In genomic region chr18:61582205-61582710, GRCh38 we compare ENCODE assay signal across 8 cellular contexts.
DNase-seq lines count a peak whose midpoint lies in the region; ATAC-seq, FAIRE-seq and TF ChIP-seq lines count a peak whose summit lies in the region.

No MANE protein-coding gene starts in this region.

- TF ChIP-seq RAD21 in HepG2 (CRISPR knock-in tag; IDR thresholded peaks at IDR 0.05) = no peak

- ATAC-seq in HG03103 (IDR thresholded peaks at IDR 0.05; ENCODE audit: low read depth, unreplicated experiment) = peak; percentile 14
- ATAC-seq in HepG2 = no peak; the same call in 2 of the 3 replicates
- ATAC-seq in HG02588 (IDR thresholded peaks at IDR 0.05; ENCODE audit: unreplicated experiment) = no peak
- no peak for ATAC-seq in HG03442 (IDR thresholded peaks at IDR 0.05; ENCODE audit: unreplicated experiment)

- H3K9me3 ChIP-seq in HepG2 (ENCODE audit: low read length) (no peaks in the 10 kb centered on the region), thyroid gland (no peaks in the 10 kb centered on the region)

- H3K4me2 ChIP-seq in HepG2 (ENCODE audit: low read depth, low read length) = peak overlapping the region; percentile 64; the same call in 1 of the 2 replicates

- no peaks in the 10 kb centered on the region for H3K79me2 ChIP-seq in HepG2 (ENCODE audit: insufficient read depth, low read length)

- no peak for FAIRE-seq in bronchial epithelial cell (lab: Jason Lieb, UNC)
- no peak for FAIRE-seq in HepG2 (lab: Jason Lieb, UNC)

- CTCF ChIA-PET in HepG2 (lab: Yijun Ruan, JAX; ENCODE audit: low intra/inter-chr PET ratio, low total read pairs) = interaction anchor here (2.2 kb wide), 1 partner anchor 549 kb away, joined by 11 read pairs; no protein-coding TSS in a partner anchor

- in situ Hi-C loops in HepG2 (cut with HindIII; ENCODE audit: extremely low pct_ligation_motif_present, low pct_unique_long_range_greater_than_20kb) = no loop called here

- H3K27ac ChIP-seq in HepG2 (ENCODE audit: extremely low read length, insufficient read depth, low read length) = no peak overlapping the region
- H3K27ac ChIP-seq in thyroid gland = peak overlapping the region in 2 of 3 donors; percentile 44 to 48

- intact Hi-C loops in HepG2 (cut with micrococcal nuclease; ENCODE audit: unreplicated experiment) = no loop called here
- intact Hi-C loops in thyroid gland (cut with DNase I) = loop anchor here (5.0 to 10.0 kb wide), 2 partner anchors 53 to 310 kb away; partner anchors contain the start of gene RNF152

- 49% methylated on average over 8 of the region's 15 CpGs for WGBS in HepG2 (ENCODE audit: low lambda C conversion rate)
- WGBS in thyroid gland, 2 donors = 13 to 19% methylated on average over 12 to 14 of the region's 15 CpGs

- H3K27me3 ChIP-seq in bronchial epithelial cell (ENCODE audit: control insufficient read depth, insufficient read depth, low read length) (no peaks in the 10 kb centered on the region), HepG2 (ENCODE audit: control insufficient read depth in 1 of 2, insufficient read depth in 2 of 2, low read length in 2 of 2) (0 out of 5 replicates have a peak, but pooled peaks cover 0 to 4% of the 10 kb centered on the region in 2 experiments), thyroid gland (no peaks in the 10 kb centered on the region)

- H3K4me1 ChIP-seq in HepG2 (ENCODE audit: insufficient read depth, low read length) (no peaks in the 10 kb centered on the region), thyroid gland (peaks cover 5 to 21% of the 10 kb centered on the region in 2 donors)

- TF ChIP-seq CTCF in bronchial epithelial cell (IDR thresholded peaks at IDR 0.05; ENCODE audit: insufficient read depth, low read length, severe bottlenecking) (no peak), HepG2 (CRISPR knock-in tag; IDR thresholded peaks at IDR 0.05) (no peak), thyroid gland (IDR thresholded peaks at IDR 0.05) (no peak)

- H3K4me3 ChIP-seq in bronchial epithelial cell (ENCODE audit: low read depth, low read length) = peak overlapping the region; percentile 37
- peak overlapping the region in 1 of 3 experiments; percentile 26; a peak in 1 of 6 replicates for H3K4me3 ChIP-seq in HepG2 (replicated peaks in 1 of 3; ENCODE audit: insufficient read depth in 1 of 3, low read depth in 2 of 3, low read length in 3 of 3)
- peak overlapping the region in 1 of 3 donors; percentile 27 for H3K4me3 ChIP-seq in thyroid gland (replicated peaks in 1 of 3)

- H3K36me3 ChIP-seq in bronchial epithelial cell (ENCODE audit: control insufficient read depth, insufficient read depth, low read length) = no peaks in the 10 kb centered on the region
- no peaks in the 10 kb centered on the region for H3K36me3 ChIP-seq in HepG2 (replicated peaks in 1 of 2; ENCODE audit: control insufficient read depth in 1 of 2, insufficient read depth in 2 of 2, low read length in 2 of 2)
- no peaks in the 10 kb centered on the region for H3K36me3 ChIP-seq in thyroid gland

- H2AFZ ChIP-seq in HepG2 (ENCODE audit: low read length) = no peak overlapping the region

- H3K9ac ChIP-seq in HepG2 (ENCODE audit: insufficient read depth, low read depth, low read length) = no peak overlapping the region

- POLR2A ChIA-PET in HepG2 (lab: Yijun Ruan, JAX) = no interaction called here

- no peak for DNase-seq in bronchial epithelial cell (ENCODE audit: low read depth)
- no peak for DNase-seq in HepG2 (ENCODE audit: low spot score)
- no peak for DNase-seq in thyroid gland
- DNase-seq in medulla oblongata (ENCODE audit: extremely low spot score) = no peak
- DNase-seq in NAMALWA (ENCODE audit: low spot score) = no peak

- TF ChIP-seq POLR2A in HepG2 (IDR thresholded peaks at IDR 0.05; ENCODE audit: insufficient read depth in 1 of 2, low read depth in 2 of 2, low read length in 2 of 2) = no peak
- no peak for TF ChIP-seq POLR2A in thyroid gland (IDR thresholded peaks at IDR 0.05)

- TF ChIP-seq EP300 in HepG2 (IDR thresholded peaks at IDR 0.05; ENCODE audit: low read depth in 2 of 2, low read length in 2 of 2) = no peak
- TF ChIP-seq EP300 in HepG2 (CRISPR knock-in tag; IDR thresholded peaks at IDR 0.05; ENCODE audit: borderline replicate concordance) = no peak

- H4K20me1 ChIP-seq in HepG2 (ENCODE audit: insufficient read depth, low read length) = no peaks in the 10 kb centered on the region

- BruUV-seq in HepG2 (replicated peaks; lab: Mats Ljungman, UMichigan) = no TSS peak

TF ChIP-seq in HepG2, 621 proteins besides CTCF, POLR2A, EP300 and RAD21:
- TF ChIP-seq ZBTB42 (CRISPR knock-in tag; IDR thresholded peaks at IDR 0.05) (no peak), FOXO1 (CRISPR knock-in tag; IDR thresholded peaks at IDR 0.05) (no peak), TGIF2 (CRISPR knock-in tag; IDR thresholded peaks at IDR 0.05) (no peak), MAX (IDR thresholded peaks at IDR 0.05) (no peak), ZNF678 (CRISPR knock-in tag; IDR thresholded peaks at IDR 0.05) (no peak), ZNF12 (CRISPR knock-in tag; IDR thresholded peaks at IDR 0.05) (no peak), KLF16 (CRISPR knock-in tag; IDR thresholded peaks at IDR 0.05) (no peak), ZNF562 (CRISPR knock-in tag; IDR thresholded peaks at IDR 0.05; ENCODE audit: borderline replicate concordance) (no peak), DNMT3B (CRISPR knock-in tag; conservative IDR thresholded peaks at IDR 0.05) (no peak), ZNF563 (CRISPR knock-in tag; IDR thresholded peaks at IDR 0.05) (no peak), ZSCAN20 (CRISPR knock-in tag; IDR thresholded peaks at IDR 0.05; ENCODE audit: borderline replicate concordance) (no peak), ZNF841 (CRISPR knock-in tag; IDR thresholded peaks at IDR 0.05; ENCODE audit: borderline replicate concordance) (no peak), DPF2 (CRISPR knock-in tag; IDR thresholded peaks at IDR 0.05; ENCODE audit: borderline replicate concordance, low read depth) (no peak), SRSF1 (optimal IDR thresholded peaks at IDR 0.05; ENCODE audit: low read depth, low read length) (no peak)
- TF ChIP-seq, protein P1, sequence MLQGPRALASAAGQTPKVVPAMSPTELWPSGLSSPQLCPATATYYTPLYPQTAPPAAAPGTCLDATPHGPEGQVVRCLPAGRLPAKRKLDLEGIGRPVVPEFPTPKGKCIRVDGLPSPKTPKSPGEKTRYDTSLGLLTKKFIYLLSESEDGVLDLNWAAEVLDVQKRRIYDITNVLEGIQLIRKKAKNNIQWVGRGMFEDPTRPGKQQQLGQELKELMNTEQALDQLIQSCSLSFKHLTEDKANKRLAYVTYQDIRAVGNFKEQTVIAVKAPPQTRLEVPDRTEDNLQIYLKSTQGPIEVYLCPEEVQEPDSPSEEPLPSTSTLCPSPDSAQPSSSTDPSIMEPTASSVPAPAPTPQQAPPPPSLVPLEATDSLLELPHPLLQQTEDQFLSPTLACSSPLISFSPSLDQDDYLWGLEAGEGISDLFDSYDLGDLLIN (CRISPR knock-in tag; IDR thresholded peaks at IDR 0.05; ENCODE audit: borderline replicate concordance) = no peak
- TF ChIP-seq, protein P2, sequence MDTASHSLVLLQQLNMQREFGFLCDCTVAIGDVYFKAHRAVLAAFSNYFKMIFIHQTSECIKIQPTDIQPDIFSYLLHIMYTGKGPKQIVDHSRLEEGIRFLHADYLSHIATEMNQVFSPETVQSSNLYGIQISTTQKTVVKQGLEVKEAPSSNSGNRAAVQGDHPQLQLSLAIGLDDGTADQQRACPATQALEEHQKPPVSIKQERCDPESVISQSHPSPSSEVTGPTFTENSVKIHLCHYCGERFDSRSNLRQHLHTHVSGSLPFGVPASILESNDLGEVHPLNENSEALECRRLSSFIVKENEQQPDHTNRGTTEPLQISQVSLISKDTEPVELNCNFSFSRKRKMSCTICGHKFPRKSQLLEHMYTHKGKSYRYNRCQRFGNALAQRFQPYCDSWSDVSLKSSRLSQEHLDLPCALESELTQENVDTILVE (CRISPR knock-in tag; IDR thresholded peaks at IDR 0.05) = no peak
- TF ChIP-seq, protein P3, sequence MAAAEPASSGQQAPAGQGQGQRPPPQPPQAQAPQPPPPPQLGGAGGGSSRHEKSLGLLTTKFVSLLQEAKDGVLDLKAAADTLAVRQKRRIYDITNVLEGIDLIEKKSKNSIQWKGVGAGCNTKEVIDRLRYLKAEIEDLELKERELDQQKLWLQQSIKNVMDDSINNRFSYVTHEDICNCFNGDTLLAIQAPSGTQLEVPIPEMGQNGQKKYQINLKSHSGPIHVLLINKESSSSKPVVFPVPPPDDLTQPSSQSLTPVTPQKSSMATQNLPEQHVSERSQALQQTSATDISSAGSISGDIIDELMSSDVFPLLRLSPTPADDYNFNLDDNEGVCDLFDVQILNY (CRISPR knock-in tag; conservative IDR thresholded peaks at IDR 0.05) = no peak
